In the genomic region with DNA sequence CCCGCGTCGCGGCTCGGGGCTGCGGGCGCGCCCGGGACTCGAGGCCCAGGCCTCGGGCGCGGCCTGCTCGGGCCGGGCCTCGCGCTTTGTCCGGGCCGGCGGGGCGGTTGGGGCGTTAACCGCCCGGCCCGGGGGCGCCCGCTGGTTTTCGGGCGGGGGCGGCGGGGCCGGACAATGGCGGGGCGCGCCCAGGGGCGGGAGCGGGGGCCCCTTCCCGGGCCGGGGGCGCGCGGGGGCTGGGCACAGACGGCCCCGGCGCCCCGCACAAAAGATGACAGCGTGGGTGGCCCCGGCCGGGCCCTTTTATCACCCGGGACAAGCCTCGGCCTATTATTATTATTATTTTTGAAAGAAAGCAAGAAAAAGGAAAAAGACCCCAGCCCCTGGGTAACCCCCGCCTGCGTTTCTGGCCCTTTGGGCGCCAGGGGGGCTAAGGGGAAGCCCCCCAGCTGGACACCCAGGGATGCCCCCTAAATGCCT, we compare ENCODE assay signal across 8 cellular contexts. TPM values are rescaled to one million over a fixed set of nuclear protein-coding genes. Genes with fewer than 3 reads are reported as not detected.
DNase-seq lines count a peak whose midpoint lies in the region; ATAC-seq and TF ChIP-seq lines count a peak whose summit lies in the region.

No MANE protein-coding gene starts in this region.

- no peaks in the 10 kb centered on the region for H3K36me3 ChIP-seq in CD8-positive, alpha-beta memory T cell (ENCODE audit: insufficient read depth, low read length)
- H3K36me3 ChIP-seq in HUES64 (ENCODE audit: insufficient read depth, low read length), result no peaks in the 10 kb centered on the region; the same call in 1 of the 2 replicates
- no peaks in the 10 kb centered on the region for H3K36me3 ChIP-seq in neural progenitor cell

- peaks cover 27% of the 10 kb centered on the region for H3K4me1 ChIP-seq in CD8-positive, alpha-beta memory T cell (ENCODE audit: insufficient read depth, low read length)
- H3K4me1 ChIP-seq in HUES64 (ENCODE audit: insufficient read depth, low read length) (no peaks in the 10 kb centered on the region), neural progenitor cell (peaks cover 10% of the 10 kb centered on the region)

- H3K4me1 Mint-ChIP-seq in CD8-positive, alpha-beta memory T cell, result peaks cover 29 to 46% (median 32%) of the 10 kb centered on the region in 3 donors
- peaks cover 52% of the 10 kb centered on the region for H3K4me1 Mint-ChIP-seq in neural progenitor cell

- peak overlapping the region; percentile 91 for H3K4me2 ChIP-seq in neural progenitor cell

- no peak overlapping the region for H2AFZ ChIP-seq in neural progenitor cell (replicated peaks)

- peaks cover 0 to 4% of the 10 kb centered on the region in 2 donors for H3K27me3 Mint-ChIP-seq in CD8-positive, alpha-beta memory T cell
- peaks cover 5% of the 10 kb centered on the region for H3K27me3 Mint-ChIP-seq in neural progenitor cell (ENCODE audit: insufficient read depth, low read depth)

- H3K27ac ChIP-seq in CD8-positive, alpha-beta memory T cell (ENCODE audit: low read depth, low read length), result peak overlapping the region; percentile 33
- H3K27ac ChIP-seq in HUES64 (ENCODE audit: low read depth, low read length) (no peak overlapping the region), dorsolateral prefrontal cortex (peak overlapping the region in 16 of 59 donors; percentile 9 to 82 (median 60)), neural progenitor cell (no peak overlapping the region)

- TF ChIP-seq CTCF in dorsolateral prefrontal cortex (IDR thresholded peaks at IDR 0.05 in 54 of 56, conservative IDR thresholded peaks at IDR 0.05 in 2 of 56; ENCODE audit: low read depth in 1 of 56, partially characterized antibody in 56 of 56) (no peak), neural progenitor cell (IDR thresholded peaks at IDR 0.05) (no peak)

- ATAC-seq in GM21786 (IDR thresholded peaks at IDR 0.05; ENCODE audit: unreplicated experiment) (no peak), HG02678 (IDR thresholded peaks at IDR 0.05; ENCODE audit: unreplicated experiment) (no peak)

- H4K20me1 ChIP-seq in neural progenitor cell (ENCODE audit: low read depth), result peaks cover 49% of the 10 kb centered on the region

- intact Hi-C loops in dorsolateral prefrontal cortex (cut with DNase I), result loop anchor here in 1 of 2 donors (5.0 kb wide), 3 partner anchors 63 to 157 kb away; no protein-coding TSS in a partner anchor

- POLR2A ChIA-PET in CD8-positive, alpha-beta memory T cell (lab: Charles Lee), result interaction anchor here (0.7 to 6.1 kb wide), 4 partner anchors 10 to 178 kb away, joined by 3 to 128 read pairs (median 4); partner anchors contain the start of genes FEM1A and PLIN3

- peaks cover 0 to 2% (median 0%) of the 10 kb centered on the region in 3 donors for H3K36me3 Mint-ChIP-seq in CD8-positive, alpha-beta memory T cell
- H3K36me3 Mint-ChIP-seq in neural progenitor cell, result peaks cover 3% of the 10 kb centered on the region

- peak overlapping the region; percentile 83 to 95 (median 89) for H3K4me3 Mint-ChIP-seq in CD8-positive, alpha-beta memory T cell
- H3K4me3 Mint-ChIP-seq in neural progenitor cell, result peak overlapping the region; percentile 99

- H3K9ac ChIP-seq in HUES64 (ENCODE audit: low read depth, low read length) (peak overlapping the region; percentile 57), neural progenitor cell (peak overlapping the region; percentile 49)

- peaks cover 46% of the 10 kb centered on the region for H3F3A ChIP-seq in neural progenitor cell (ENCODE audit: low read depth)

- under 1% methylated on average over 50 of the region's 54 CpGs for WGBS in HUES64

- CTCF ChIA-PET in CD8-positive, alpha-beta memory T cell (lab: Charles Lee), result interaction anchor here (0.5 to 5.6 kb wide), 3 partner anchors 54 to 226 kb away, joined by 3 to 52 read pairs (median 4); no protein-coding TSS in a partner anchor

- H3K27ac Mint-ChIP-seq in CD8-positive, alpha-beta memory T cell, result peak overlapping the region in 7 of 8 donors; percentile 78 to 91 (median 89)
- no peak overlapping the region for H3K27ac Mint-ChIP-seq in neural progenitor cell

- no peaks in the 10 kb centered on the region for H3K27me3 ChIP-seq in CD8-positive, alpha-beta memory T cell (ENCODE audit: insufficient read depth, low read length, poor library complexity, severe bottlenecking)
- 0 out of 2 replicates have a peak, but pooled peaks cover 3% of the 10 kb centered on the region for H3K27me3 ChIP-seq in HUES64 (ENCODE audit: insufficient read depth, low read length)
- H3K27me3 ChIP-seq in dorsolateral prefrontal cortex, result no peaks in the 10 kb centered on the region
- H3K27me3 ChIP-seq in neural progenitor cell, result no peaks in the 10 kb centered on the region

- H3K9me3 Mint-ChIP-seq in CD8-positive, alpha-beta memory T cell, result no peaks in the 10 kb centered on the region
- H3K9me3 Mint-ChIP-seq in neural progenitor cell, result no peaks in the 10 kb centered on the region

- peak in 1 of 5 donors; percentile 2 for DNase-seq in CD8-positive, alpha-beta memory T cell
- DNase-seq in dorsolateral prefrontal cortex (no peak), neural progenitor cell (ENCODE audit: low spot score) (no peak), ureter (ENCODE audit: low spot score) (no peak), NCI-H187 treated with DMSO at 0.1 percent for 48 hours (lab: John Stamatoyannopoulos, UW) (no peak)

- H3K4me3 ChIP-seq in CD8-positive, alpha-beta memory T cell (ENCODE audit: low read length), result peak overlapping the region; percentile 39
- peak overlapping the region; percentile 74 for H3K4me3 ChIP-seq in HUES64 (ENCODE audit: low read length)
- H3K4me3 ChIP-seq in dorsolateral prefrontal cortex, result peak overlapping the region; percentile 49 to 85 (median 72)
- peak overlapping the region; percentile 71 for H3K4me3 ChIP-seq in neural progenitor cell

- H3K9me3 ChIP-seq in CD8-positive, alpha-beta memory T cell (ENCODE audit: low read length), result no peaks in the 10 kb centered on the region
- no peaks in the 10 kb centered on the region for H3K9me3 ChIP-seq in HUES64 (ENCODE audit: insufficient read depth, low read depth, low read length)
- H3K9me3 ChIP-seq in neural progenitor cell (ENCODE audit: low read depth), result no peaks in the 10 kb centered on the region

- peaks cover 50% of the 10 kb centered on the region for H3K79me2 ChIP-seq in neural progenitor cell (ENCODE audit: low read depth)

RNA-seq across cellular contexts. Expression of gene KDM4B, which starts 0.4 kb away (rescaled TPM):
- total RNA-seq in CD8-positive, alpha-beta memory T cell, result 10 to 100 TPM; 14.6 to 16.0 TPM
- 14.6 TPM for polyA plus RNA-seq in CD8-positive, alpha-beta memory T cell
- polyA plus RNA-seq in HUES64 (2013, experiment 1 of 2), result 13.5 TPM
- 19.5 TPM for polyA plus RNA-seq in HUES64 (2013, experiment 2 of 2)
- total RNA-seq in dorsolateral prefrontal cortex (10 to 100 TPM; 35.7 to 91.2 (median 55.2) TPM), neural progenitor cell (ENCODE audit: low replicate concordance) (16.0 and 45.1 TPM in 2 replicates), ureter (58.3 TPM)
